ENCODE assay signal across 8 cellular contexts in the genomic region with DNA sequence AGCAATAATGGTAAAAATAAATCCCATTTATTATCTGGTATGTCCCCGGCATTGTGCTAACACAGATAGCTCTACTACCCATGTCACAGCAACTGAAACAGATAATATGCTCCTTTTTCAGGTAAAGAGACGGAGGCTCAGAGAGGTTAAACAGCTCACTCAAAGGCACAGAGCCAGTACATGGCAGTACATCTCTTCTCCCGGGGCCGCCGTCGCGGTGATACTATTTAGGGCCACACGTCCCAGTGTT. TPM values are rescaled to one million over a fixed set of nuclear protein-coding genes. Genes with fewer than 3 reads are reported as not detected.
A peak's percentile ranks its signal among the peaks of the same experiment; 100 is the strongest.
DNase-seq lines count a peak whose midpoint lies in the region; ATAC-seq, FAIRE-seq and TF ChIP-seq lines count a peak whose summit lies in the region.

No MANE protein-coding gene starts in this region.

- intact Hi-C loops in naive thymus-derived CD4-positive, alpha-beta T cell (cut with micrococcal nuclease): loop anchor here (1.0 to 10.0 kb wide), 16 partner anchors 37 to 1932 kb away; a partner anchor contains a TSS

- CTCF ChIA-PET in naive thymus-derived CD4-positive, alpha-beta T cell (lab: Charles Lee): interaction anchor here (0.9 to 1.8 kb wide), 5 partner anchors 39 to 126 kb away, joined by 3 to 6 read pairs (median 4); no protein-coding TSS in a partner anchor

- peaks cover 40 to 72% (median 64%) of the 10 kb centered on the region in 7 donors for H3K4me1 Mint-ChIP-seq in naive thymus-derived CD4-positive, alpha-beta T cell

- peak overlapping the region; percentile 88 to 99 (median 92) for H3K4me3 Mint-ChIP-seq in naive thymus-derived CD4-positive, alpha-beta T cell

- TF ChIP-seq CTCF in GM12865 (IDR thresholded peaks at IDR 0.05; ENCODE audit: insufficient read depth, low read depth, low read length, missing control alignments) (no peak), bronchial epithelial cell (IDR thresholded peaks at IDR 0.05; ENCODE audit: insufficient read depth, low read length, severe bottlenecking) (no peak)

- peaks cover 0 to 2% (median 0%) of the 10 kb centered on the region in 11 donors for H3K9me3 Mint-ChIP-seq in naive thymus-derived CD4-positive, alpha-beta T cell

- H3K27ac ChIP-seq in naive thymus-derived CD4-positive, alpha-beta T cell (ENCODE audit: low read depth, low read length): peak overlapping the region; percentile 98

- H3K4me1 ChIP-seq in naive thymus-derived CD4-positive, alpha-beta T cell (ENCODE audit: control insufficient read depth in 2 of 2, insufficient read depth in 2 of 2, low read length in 2 of 2): peaks cover 10 to 33% of the 10 kb centered on the region in 2 donors

- H3K9me3 ChIP-seq in naive thymus-derived CD4-positive, alpha-beta T cell (ENCODE audit: control insufficient read depth in 2 of 3, low read length in 3 of 3): no peaks in the 10 kb centered on the region

- H3K4me3 ChIP-seq in GM12865 (ENCODE audit: low read depth, low read length) (peak overlapping the region; percentile 88), bronchial epithelial cell (ENCODE audit: low read depth, low read length) (peak overlapping the region; percentile 86)
- H3K4me3 ChIP-seq in naive thymus-derived CD4-positive, alpha-beta T cell (ENCODE audit: low read length): peak overlapping the region; percentile 84

- no peak for FAIRE-seq in bronchial epithelial cell (lab: Jason Lieb, UNC)

- peaks cover 0 to 5% (median 0%) of the 10 kb centered on the region in 5 donors for H3K27me3 Mint-ChIP-seq in naive thymus-derived CD4-positive, alpha-beta T cell

- H3K27ac Mint-ChIP-seq in naive thymus-derived CD4-positive, alpha-beta T cell: peak overlapping the region; percentile 86 to 97 (median 95)

- DNase-seq in GM12865 (ENCODE audit: low read depth) (no peak), bronchial epithelial cell (ENCODE audit: low read depth) (no peak), DMS114 treated with DMSO at 0.1 percent for 48 hours (lab: John Stamatoyannopoulos, UW; ENCODE audit: unreplicated experiment) (no peak), HuH-7 (ENCODE audit: low spot score) (no peak)
- no peak for DNase-seq in naive thymus-derived CD4-positive, alpha-beta T cell
- DNase-seq in central memory CD4-positive, alpha-beta T cell: no peak

- POLR2A ChIA-PET in naive thymus-derived CD4-positive, alpha-beta T cell (lab: Charles Lee): interaction anchor here (0.5 to 3.9 kb wide), 14 partner anchors 9 to 122 kb away, joined by 3 to 42 read pairs (median 4); no protein-coding TSS in a partner anchor

- H3K27me3 ChIP-seq in bronchial epithelial cell (ENCODE audit: control insufficient read depth, insufficient read depth, low read length): no peaks in the 10 kb centered on the region
- H3K27me3 ChIP-seq in naive thymus-derived CD4-positive, alpha-beta T cell (ENCODE audit: control insufficient read depth in 2 of 2, insufficient read depth in 2 of 2, low read length in 2 of 2): no peaks in the 10 kb centered on the region

- peak; percentile 1 for ATAC-seq in HG03342 (IDR thresholded peaks at IDR 0.05; ENCODE audit: unreplicated experiment)
- no peak for ATAC-seq in naive thymus-derived CD4-positive, alpha-beta T cell
- no peak for ATAC-seq in HG03039 (IDR thresholded peaks at IDR 0.05; ENCODE audit: unreplicated experiment)

- peaks cover 2% of the 10 kb centered on the region for H3K36me3 ChIP-seq in bronchial epithelial cell (ENCODE audit: control insufficient read depth, insufficient read depth, low read length)
- H3K36me3 ChIP-seq in naive thymus-derived CD4-positive, alpha-beta T cell (ENCODE audit: control insufficient read depth in 2 of 3, insufficient read depth in 3 of 3, low read length in 3 of 3): peaks cover 0 to 10% (median 0%) of the 10 kb centered on the region in 3 experiments

- peaks cover 0 to 44% (median 4%) of the 10 kb centered on the region in 5 donors for H3K36me3 Mint-ChIP-seq in naive thymus-derived CD4-positive, alpha-beta T cell

RNA-seq across cellular contexts. Expression of a gene that starts 0.7 kb away (rescaled TPM):
- total RNA-seq in bronchial epithelial cell: 15.2 and 18.4 TPM in 2 replicates
- 10 to 100 TPM; 56.0 to 70.6 (median 66.6) TPM for total RNA-seq in naive thymus-derived CD4-positive, alpha-beta T cell
- polyA plus RNA-seq in naive thymus-derived CD4-positive, alpha-beta T cell: 10 to 100 TPM; 65.6 to 79.8 TPM
